Comparison of ENCODE assay signal across 12 cellular contexts in genomic region chr15:74421302-74422245, GRCh38. TPM values are rescaled to one million over a fixed set of nuclear protein-coding genes. Genes with fewer than 3 reads are reported as not detected.
DNase-seq lines count a peak whose midpoint lies in the region; ATAC-seq and TF ChIP-seq lines count a peak whose summit lies in the region.
"Had no signal": no experiment of that assay in that cellular context is flagged by ENCODE, and none has a peak within 500 bp of the region (broad histone marks: within the 10 kb centered on the region; RNA-seq: fewer than 3 reads in every experiment).

No MANE protein-coding gene starts in this region.

- peaks cover 0 to 10% of the 10 kb centered on the region in 2 donors for H3K4me1 ChIP-seq in breast epithelium
- H3K4me1 ChIP-seq: body of pancreas had no signal

- H3K9me3 Mint-ChIP-seq in HFFc6: no peaks in the 10 kb centered on the region
- no peaks in the 10 kb centered on the region for H3K9me3 Mint-ChIP-seq in naive B cell

- CTCF ChIA-PET in AG04450 (lab: Charles Lee): interaction anchor here (1.8 kb wide), 1 partner anchor 17 kb away, joined by 4 read pairs; no protein-coding TSS in a partner anchor

- H3K27me3 ChIP-seq in AG04450 (ENCODE audit: control insufficient read depth, insufficient read depth, low read length): no peaks in the 10 kb centered on the region
- H3K27me3 ChIP-seq in breast epithelium: no peaks in the 10 kb centered on the region
- H3K27me3 ChIP-seq: body of pancreas had no signal

- TF ChIP-seq CTCF in AG04450 (IDR thresholded peaks at IDR 0.05; ENCODE audit: low read depth, low read length) (no peak), HFFc6 (IDR thresholded peaks at IDR 0.05) (no peak), breast epithelium (IDR thresholded peaks at IDR 0.05) (no peak)

- POLR2A ChIA-PET in AG04450 (lab: Yijun Ruan, JAX): interaction anchor here (0.9 to 1.5 kb wide), 4 partner anchors 10 to 27 kb away, joined by 3 to 6 read pairs (median 4); partner anchors contain the start of gene SEMA7A

- ATAC-seq in naive B cell (ENCODE audit: low read depth in 2 of 2) (no peak), GM21529 (IDR thresholded peaks at IDR 0.05; ENCODE audit: unreplicated experiment) (no peak), HG02840 (IDR thresholded peaks at IDR 0.05; ENCODE audit: low FRiP score, unreplicated experiment) (no peak)
- ATAC-seq: body of pancreas had no signal

- H3K9me3 ChIP-seq in AG04450 (ENCODE audit: control insufficient read depth, insufficient read depth, low read length) (no peaks in the 10 kb centered on the region), breast epithelium (no peaks in the 10 kb centered on the region)
- H3K9me3 ChIP-seq: body of pancreas had no signal

- H3K4me3 Mint-ChIP-seq in HFFc6: peak overlapping the region; percentile 54
- H3K4me3 Mint-ChIP-seq in naive B cell: peak overlapping the region in 4 of 8 donors; percentile 6 to 49 (median 36)

- H3K36me3 ChIP-seq in breast epithelium: no peaks in the 10 kb centered on the region

- H3K4me3 ChIP-seq in AG04450 (ENCODE audit: low read depth, low read length): no peak overlapping the region
- H3K4me3 ChIP-seq in breast epithelium: no peak overlapping the region
- H3K4me3 ChIP-seq: body of pancreas had no signal

- H3K4me1 Mint-ChIP-seq in HFFc6 (ENCODE audit: low read depth): peaks cover 100% of the 10 kb centered on the region
- peaks cover 58 to 81% (median 74%) of the 10 kb centered on the region in 3 donors for H3K4me1 Mint-ChIP-seq in naive B cell

- TF ChIP-seq POLR2A in breast epithelium (IDR thresholded peaks at IDR 0.05): no peak

- H3K27ac Mint-ChIP-seq in HFFc6 (peak overlapping the region; percentile 80), naive B cell (peak overlapping the region in 4 of 6 donors; percentile 18 to 86 (median 54))

- intact Hi-C loops in breast epithelium (cut with DNase I; ENCODE audit: low total_unique reads): no loop called here

- H3K27me3 Mint-ChIP-seq in HFFc6 (ENCODE audit: insufficient read depth) (peaks cover 2% of the 10 kb centered on the region), naive B cell (no peaks in the 10 kb centered on the region)

- DNase-seq in AG04450 (ENCODE audit: low read depth, low spot score) (no peak), HFFc6 (no peak), breast epithelium (ENCODE audit: low spot score in 2 of 2) (no peak), naive B cell (no peak), NCI-H345 treated with DMSO at 0.1 percent for 48 hours (lab: John Stamatoyannopoulos, UW; ENCODE audit: unreplicated experiment) (no peak)
- DNase-seq in stimulated activated CD4-positive, alpha-beta T cell treated with anti-CD3 and anti-CD28 coated beads, Interleukin-12 subunit alpha, Interleukin-12 subunit beta, amount 100 ng/mL, for 4 hours: no peak
- DNase-seq: body of pancreas, KG1, NCI-H226 had no signal

- peak overlapping the region; percentile 68 for H3K27ac ChIP-seq in AG04450 (ENCODE audit: low read depth, low read length)
- peak overlapping the region; percentile 73 to 77 for H3K27ac ChIP-seq in breast epithelium
- H3K27ac ChIP-seq: body of pancreas, C4-2B had no signal

- H3K36me3 Mint-ChIP-seq in HFFc6 (ENCODE audit: low read depth): peaks cover 16% of the 10 kb centered on the region
- H3K36me3 Mint-ChIP-seq in naive B cell: peaks cover 0 to 8% of the 10 kb centered on the region in 2 donors

RNA-seq across cellular contexts. Expression of gene SEMA7A, which starts 12.2 kb away (rescaled TPM):
- polyA plus RNA-seq in AG04450 (2011; rRNA removed): 7.5 and 11.4 TPM in 2 replicates
- polyA minus RNA-seq in AG04450 (2011; rRNA and poly(A)+ RNA removed): 12.9 and 16.0 TPM in 2 replicates
- total RNA-seq in HFFc6 (2021; fragmentation: NEBNext Ultra II Directional; extraction: Animal tissue kit (Norgen Biotek cat#: 25700)): 100 to 1,000 TPM; 115 to 196 (median 129) TPM
- 1 to 10 TPM in 1 of 3 donors, under 1 TPM in 2; 0.80 to 1.3 (median 0.88) TPM for total RNA-seq in breast epithelium
- polyA plus RNA-seq in naive B cell (ENCODE audit: low read depth in 6 of 6): 1 to 10 TPM in 2 of 6 donors, under 1 TPM in 3, not detected in 1; 0.10 to 1.5 (median 0.62) TPM

RNA-seq across cellular contexts. Expression of gene UBL7, which starts 39.4 kb away (rescaled TPM):
- 76.6 and 82.8 TPM in 2 replicates for polyA plus RNA-seq in AG04450 (2011; rRNA removed)
- 50.3 and 74.2 TPM in 2 replicates for polyA minus RNA-seq in AG04450 (2011; rRNA and poly(A)+ RNA removed)
- 10 to 100 TPM; 50.9 to 68.0 (median 60.1) TPM for total RNA-seq in HFFc6 (2021; fragmentation: NEBNext Ultra II Directional; extraction: Animal tissue kit (Norgen Biotek cat#: 25700))
- total RNA-seq in breast epithelium: 10 to 100 TPM; 39.0 to 48.9 (median 44.5) TPM
- polyA plus RNA-seq in naive B cell (ENCODE audit: low read depth in 6 of 6): 100 to 1,000 TPM; 113 to 143 (median 134) TPM

RNA-seq across cellular contexts. Expression of gene CYP11A1, which starts 54.1 kb away (rescaled TPM):
- polyA plus RNA-seq in AG04450 (2011; rRNA removed) (0.09 and 0.14 TPM in 2 replicates), naive B cell (ENCODE audit: low read depth in 6 of 6) (not detected)
- polyA minus RNA-seq in AG04450 (2011; rRNA and poly(A)+ RNA removed): 0.23 and 0.35 TPM in 2 replicates
- total RNA-seq in HFFc6 (2021; fragmentation: NEBNext Ultra II Directional; extraction: Animal tissue kit (Norgen Biotek cat#: 25700)): under 1 TPM in 4 of 6 experiments, not detected in 2; 0.12 to 0.17 (median 0.14) TPM
- 1 to 10 TPM; 1.1 to 4.6 (median 1.3) TPM for total RNA-seq in breast epithelium

Comparison
In these comparisons a context has a peak if more than half of its experiments do, and no peak if none do; other contexts are left out.
1. RNA of gene SEMA7A, which starts 12.2 kb away (total RNA-seq): 115 to 196 TPM in HFFc6; 0.80 to 1.3 TPM in breast epithelium; every median in the first group is over 10 times any median in the second.